In the genomic region with DNA sequence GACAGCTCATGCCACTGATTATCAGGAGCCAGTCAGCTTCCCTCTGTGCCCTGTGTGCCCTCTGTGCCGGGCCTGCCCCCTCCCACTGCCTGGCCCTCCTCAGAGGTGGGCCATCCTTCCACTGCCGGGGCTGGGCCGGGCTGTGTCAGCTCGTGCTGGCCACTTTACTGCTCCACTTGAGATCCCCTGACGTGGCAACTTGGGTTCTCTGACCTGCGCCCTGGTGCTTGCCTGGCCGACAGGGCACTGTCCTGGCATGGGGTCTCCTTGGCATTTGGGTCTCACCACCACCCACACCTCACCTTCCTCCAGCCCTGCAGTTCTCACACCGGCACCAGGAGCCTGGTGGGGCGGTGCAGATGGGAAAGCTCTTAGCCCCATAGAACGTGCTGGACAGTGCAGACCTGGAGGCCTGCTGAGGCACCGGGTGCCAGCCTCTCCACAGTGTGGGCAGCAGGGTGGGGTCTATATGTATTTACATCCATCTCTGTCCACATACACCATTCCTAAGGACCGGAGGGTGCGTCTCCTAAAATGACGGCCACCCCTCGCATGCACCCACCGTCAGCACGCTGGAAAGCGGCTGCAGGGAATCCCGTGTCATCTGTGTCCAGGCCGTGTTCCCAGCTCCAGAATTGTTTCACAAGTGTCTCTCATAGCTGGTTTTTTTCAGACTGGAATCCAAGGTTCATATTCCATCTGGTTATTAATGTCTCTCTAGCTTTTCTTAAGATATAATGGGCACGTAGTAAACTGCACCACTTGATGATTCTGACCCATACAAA, we compare ENCODE assay signal across 18 cellular contexts. TPM values are rescaled to one million over a fixed set of nuclear protein-coding genes. Genes with fewer than 3 reads are reported as not detected.
A peak's percentile ranks its signal among the peaks of the same experiment; 100 is the strongest.
DNase-seq lines count a peak whose midpoint lies in the region; TF ChIP-seq lines count a peak whose summit lies in the region.
"Had no signal": no experiment of that assay in that cellular context is flagged by ENCODE, and none has a peak within 500 bp of the region (broad histone marks: within the 10 kb centered on the region; RNA-seq: fewer than 3 reads in every experiment).

No MANE protein-coding gene starts in this region.

- no peak overlapping the region for H3K18ac ChIP-seq in neuronal stem cell (ENCODE audit: low read length)

- H3K27me3 Mint-ChIP-seq in IgD-negative memory B cell (no peaks in the 10 kb centered on the region), endothelial cell (ENCODE audit: unreplicated experiment) (peaks cover 13% of the 10 kb centered on the region)
- H3K27me3 Mint-ChIP-seq: activated CD4-positive, alpha-beta T cell treated with anti-CD3 and anti-CD28 coated beads, Interleukin-2, amount 10 ng/mL, durations not matched to agents 24 days and 14 days had no signal

- no CpG with 5 or more reads among the region's 21 CpGs for WGBS in neuronal stem cell (ENCODE audit: extremely low coverage in 2 of 2, insufficient read length in 2 of 2, insufficient replicate concordance in 1 of 2), 2 donors

- TF ChIP-seq CTCF in endothelial cell (IDR thresholded peaks at IDR 0.05; ENCODE audit: unreplicated experiment), result no peak

- H3K4me1 Mint-ChIP-seq in IgD-negative memory B cell (peaks cover 6 to 21% (median 10%) of the 10 kb centered on the region in 3 donors), endothelial cell (ENCODE audit: unreplicated experiment) (peaks cover 15% of the 10 kb centered on the region)

- H3K4me1 ChIP-seq in neuronal stem cell (ENCODE audit: control insufficient read depth in 2 of 2, insufficient read depth in 1 of 2, low read depth in 1 of 2, low read length in 2 of 2), result peaks cover 21 to 25% of the 10 kb centered on the region in 2 donors

- no peak overlapping the region for H3K14ac ChIP-seq in neuronal stem cell (ENCODE audit: low read length)

- H3K9me3 Mint-ChIP-seq in IgD-negative memory B cell (no peaks in the 10 kb centered on the region), endothelial cell (ENCODE audit: unreplicated experiment) (no peaks in the 10 kb centered on the region)
- H3K9me3 Mint-ChIP-seq: activated CD4-positive, alpha-beta T cell treated with anti-CD3 and anti-CD28 coated beads, Interleukin-2, amount 10 ng/mL, durations not matched to agents 24 days and 14 days; stimulated activated effector memory CD8-positive, alpha-beta T cell treated with anti-CD3 and anti-CD28 coated beads, Interleukin-12 subunit alpha, Interleukin-12 subunit beta, amount 100 ng/mL, for 72 hours had no signal

- no peak overlapping the region for H3K4me3 Mint-ChIP-seq in IgD-negative memory B cell
- H3K4me3 Mint-ChIP-seq in endothelial cell (ENCODE audit: unreplicated experiment), result peak overlapping the region; percentile 79
- H3K4me3 Mint-ChIP-seq: activated CD4-positive, alpha-beta T cell treated with anti-CD3 and anti-CD28 coated beads, Interleukin-2, amount 10 ng/mL, durations not matched to agents 24 days and 14 days; stimulated activated effector memory CD8-positive, alpha-beta T cell treated with anti-CD3 and anti-CD28 coated beads, Interleukin-12 subunit alpha, Interleukin-12 subunit beta, amount 100 ng/mL, for 72 hours had no signal

- H3K36me3 ChIP-seq in neuronal stem cell (replicated peaks in 1 of 2; ENCODE audit: control insufficient read depth in 2 of 2, insufficient read depth in 2 of 2, low read length in 2 of 2), result peaks cover 42 to 80% of the 10 kb centered on the region in 2 donors

- no peak overlapping the region for H2AFZ ChIP-seq in neuronal stem cell (ENCODE audit: low read length)

- peak overlapping the region in 2 of 3 donors; percentile 68 to 81 for H3K27ac Mint-ChIP-seq in IgD-negative memory B cell
- peak overlapping the region; percentile 82 for H3K27ac Mint-ChIP-seq in endothelial cell (ENCODE audit: unreplicated experiment)
- H3K27ac Mint-ChIP-seq: activated CD4-positive, alpha-beta T cell treated with anti-CD3 and anti-CD28 coated beads, Interleukin-2, amount 10 ng/mL, durations not matched to agents 24 days and 14 days; stimulated activated effector memory CD8-positive, alpha-beta T cell treated with anti-CD3 and anti-CD28 coated beads, Interleukin-12 subunit alpha, Interleukin-12 subunit beta, amount 100 ng/mL, for 72 hours had no signal

- H3K4me3 ChIP-seq in neuronal stem cell (ENCODE audit: low read length in 2 of 2), result no peak overlapping the region
- H3K4me3 ChIP-seq: esophagus muscularis mucosa, thoracic aorta had no signal

- no peak overlapping the region for H2BK15ac ChIP-seq in neuronal stem cell (ENCODE audit: low read length)

- H3K36me3 Mint-ChIP-seq in IgD-negative memory B cell (no peaks in the 10 kb centered on the region), endothelial cell (ENCODE audit: low read depth, unreplicated experiment) (peaks cover 33% of the 10 kb centered on the region)

- no peak overlapping the region for H4K8ac ChIP-seq in neuronal stem cell (ENCODE audit: low read depth, low read length)

- no peak overlapping the region for H4K91ac ChIP-seq in neuronal stem cell (ENCODE audit: low read depth, low read length, poor library complexity)

- H2BK120ac ChIP-seq in neuronal stem cell (ENCODE audit: low read depth, low read length), result no peak overlapping the region

- H2BK5ac ChIP-seq in neuronal stem cell (ENCODE audit: low read length), result no peak overlapping the region

- no peak overlapping the region for H3K27ac ChIP-seq in neuronal stem cell (replicated peaks; ENCODE audit: low read length)
- H3K27ac ChIP-seq: thoracic aorta had no signal

- no peak overlapping the region for H3K9ac ChIP-seq in neuronal stem cell (ENCODE audit: low read depth, low read length, poor library complexity)

- H2AK5ac ChIP-seq in neuronal stem cell (ENCODE audit: low read depth, low read length), result no peak overlapping the region

- no peaks in the 10 kb centered on the region for H3K27me3 ChIP-seq in neuronal stem cell (ENCODE audit: control insufficient read depth in 3 of 3, insufficient read depth in 3 of 3, low read depth in 1 of 3, low read length in 3 of 3)
- H3K27me3 ChIP-seq: esophagus muscularis mucosa had no signal

- no peak overlapping the region for H2BK12ac ChIP-seq in neuronal stem cell (ENCODE audit: low read length)

- H3K79me1 ChIP-seq in neuronal stem cell (ENCODE audit: low read depth, low read length), result peaks cover 38% of the 10 kb centered on the region

- no peak overlapping the region for H3K4me2 ChIP-seq in neuronal stem cell (ENCODE audit: insufficient read depth, low read length, poor library complexity, severe bottlenecking)

- H3K23ac ChIP-seq in neuronal stem cell (ENCODE audit: low read depth, low read length, poor library complexity), result peak overlapping the region; percentile 1

- DNase-seq in endothelial cell (ENCODE audit: low spot score), result no peak
- DNase-seq in neuronal stem cell (ENCODE audit: low spot score), result no peak
- no peak for DNase-seq in cerebellum (ENCODE audit: low spot score)
- no peak for DNase-seq in NCI-H2227 (lab: John Stamatoyannopoulos, UW; ENCODE audit: unreplicated experiment)
- no peak for DNase-seq in LoVo (ENCODE audit: low spot score)
- DNase-seq: activated CD4-positive, alpha-beta T cell treated with anti-CD3 and anti-CD28 coated beads, Interleukin-2, amount 10 ng/mL, durations not matched to agents 24 days and 14 days; activated CD8-positive, alpha-beta memory T cell treated with anti-CD3 and anti-CD28 coated beads, Interleukin-2, amount 50 U/mL, for 4 hours; activated gamma-delta T cell; H7; NCI-H1105 treated with DMSO at 0.1 percent for 48 hours; NCI-H2081 treated with DMSO at 0.1 percent for 48 hours; NCI-H524; nucleus accumbens; SW 1271 had no signal

- no peak overlapping the region for H3K4ac ChIP-seq in neuronal stem cell (ENCODE audit: low read length)

- H3K9me3 ChIP-seq in neuronal stem cell (replicated peaks in 1 of 2; ENCODE audit: control insufficient read depth in 2 of 2, insufficient read depth in 1 of 2, low read depth in 1 of 2, low read length in 2 of 2), result no peaks in the 10 kb centered on the region
- H3K9me3 ChIP-seq: esophagus muscularis mucosa, thoracic aorta had no signal

RNA-seq across cellular contexts. Expression of gene DAZAP1, which starts 11.8 kb away (rescaled TPM):
- polyA plus RNA-seq in IgD-negative memory B cell, result 7.2 TPM
- 145 TPM for total RNA-seq in endothelial cell (ENCODE audit: unreplicated experiment)
- 124 TPM for polyA plus RNA-seq in neuronal stem cell (2013, experiment 1 of 2)
- 126 TPM for polyA plus RNA-seq in neuronal stem cell (2013, experiment 2 of 2)
- total RNA-seq in cerebellum, result 26.9 TPM

RNA-seq across cellular contexts. Expression of gene GAMT, which starts 17.8 kb away (rescaled TPM):
- 14.3 TPM for polyA plus RNA-seq in IgD-negative memory B cell
- total RNA-seq in endothelial cell (ENCODE audit: unreplicated experiment) (18.1 TPM), cerebellum (10.3 TPM)
- 41.6 TPM for polyA plus RNA-seq in neuronal stem cell (2013, experiment 1 of 2)
- polyA plus RNA-seq in neuronal stem cell (2013, experiment 2 of 2), result 42.6 TPM

RNA-seq across cellular contexts. Expression of gene RPS15, which starts 19.1 kb away (rescaled TPM):
- 3,226 TPM for polyA plus RNA-seq in IgD-negative memory B cell
- total RNA-seq in endothelial cell (ENCODE audit: unreplicated experiment) (1,175 TPM), cerebellum (280 TPM)
- 3,965 TPM for polyA plus RNA-seq in neuronal stem cell (2013, experiment 1 of 2)
- polyA plus RNA-seq in neuronal stem cell (2013, experiment 2 of 2), result 3,732 TPM

RNA-seq across cellular contexts. Expression of gene APC2, which starts 30.8 kb away (rescaled TPM):
- 0.16 TPM for polyA plus RNA-seq in IgD-negative memory B cell
- total RNA-seq in endothelial cell (ENCODE audit: unreplicated experiment) (1.9 TPM), cerebellum (137 TPM)
- 3.4 TPM for polyA plus RNA-seq in neuronal stem cell (2013, experiment 1 of 2)
- 3.9 TPM for polyA plus RNA-seq in neuronal stem cell (2013, experiment 2 of 2)

RNA-seq across cellular contexts. Expression of gene NDUFS7, which starts 35.4 kb away (rescaled TPM):
- 233 TPM for polyA plus RNA-seq in IgD-negative memory B cell
- 84.0 TPM for total RNA-seq in endothelial cell (ENCODE audit: unreplicated experiment)
- 61.9 TPM for polyA plus RNA-seq in neuronal stem cell (2013, experiment 1 of 2)
- 60.2 TPM for polyA plus RNA-seq in neuronal stem cell (2013, experiment 2 of 2)
- 27.6 TPM for total RNA-seq in cerebellum
